In genomic region chr15:67254238-67255175, GRCh38 we compare ENCODE assay signal across 1 cellular context.
TF ChIP-seq lines count a peak whose summit lies in the region.

A gene with protein sequence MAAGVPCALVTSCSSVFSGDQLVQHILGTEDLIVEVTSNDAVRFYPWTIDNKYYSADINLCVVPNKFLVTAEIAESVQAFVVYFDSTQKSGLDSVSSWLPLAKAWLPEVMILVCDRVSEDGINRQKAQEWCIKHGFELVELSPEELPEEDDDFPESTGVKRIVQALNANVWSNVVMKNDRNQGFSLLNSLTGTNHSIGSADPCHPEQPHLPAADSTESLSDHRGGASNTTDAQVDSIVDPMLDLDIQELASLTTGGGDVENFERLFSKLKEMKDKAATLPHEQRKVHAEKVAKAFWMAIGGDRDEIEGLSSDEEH (minus strand): TSS chr15:67254661. CDS start chr15:67254631, 30 bp downstream.
TSS of gene IQCH (plus strand) at chr15:67254786. CDS start at chr15:67254897, 111 bp downstream.

TF ChIP-seq in IMR-90, 13 proteins besides CTCF, POLR2A, EP300 and RAD21 (continued from another document):
- TF ChIP-seq, protein P1, sequence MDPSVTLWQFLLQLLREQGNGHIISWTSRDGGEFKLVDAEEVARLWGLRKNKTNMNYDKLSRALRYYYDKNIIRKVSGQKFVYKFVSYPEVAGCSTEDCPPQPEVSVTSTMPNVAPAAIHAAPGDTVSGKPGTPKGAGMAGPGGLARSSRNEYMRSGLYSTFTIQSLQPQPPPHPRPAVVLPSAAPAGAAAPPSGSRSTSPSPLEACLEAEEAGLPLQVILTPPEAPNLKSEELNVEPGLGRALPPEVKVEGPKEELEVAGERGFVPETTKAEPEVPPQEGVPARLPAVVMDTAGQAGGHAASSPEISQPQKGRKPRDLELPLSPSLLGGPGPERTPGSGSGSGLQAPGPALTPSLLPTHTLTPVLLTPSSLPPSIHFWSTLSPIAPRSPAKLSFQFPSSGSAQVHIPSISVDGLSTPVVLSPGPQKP (IDR thresholded peaks at IDR 0.05; ENCODE audit: borderline replicate concordance, low read depth, low read length), result 0 out of 2 replicates have a peak, but pooled peaks have one; percentile 19
- TF ChIP-seq MXI1 (IDR thresholded peaks at IDR 0.05; ENCODE audit: borderline replicate concordance, low read depth, low read length) (0 out of 2 replicates have a peak, but pooled peaks have one; percentile 45), MAZ (IDR thresholded peaks at IDR 0.05; ENCODE audit: borderline replicate concordance, low read depth, low read length) (peak; percentile 66; the same call in 1 of the 2 replicates), BHLHE40 (IDR thresholded peaks at IDR 0.05; ENCODE audit: low read depth, low read length) (peak; percentile 100), SMC3 (IDR thresholded peaks at IDR 0.05; ENCODE audit: low read depth, low read length) (no peak; the same call in 1 of the 2 replicates), MAFK (IDR thresholded peaks at IDR 0.05; ENCODE audit: low read depth, low read length) (no peak), NFE2L2 (IDR thresholded peaks at IDR 0.05; ENCODE audit: low read depth, low read length) (no peak), CEBPB (IDR thresholded peaks at IDR 0.05; ENCODE audit: low read depth, low read length) (peak; percentile 28; the same call in 1 of the 2 replicates), USF2 (IDR thresholded peaks at IDR 0.05; ENCODE audit: low read depth, low read length) (peak; percentile 38; the same call in 1 of the 2 replicates)
